ENCODE assay signal across 8 cellular contexts in genomic region chr17:4786111-4786491, GRCh38. TPM values are rescaled to one million over a fixed set of nuclear protein-coding genes. Genes with fewer than 3 reads are reported as not detected.
DNase-seq lines count a peak whose midpoint lies in the region; ATAC-seq and TF ChIP-seq lines count a peak whose summit lies in the region.

Gene VMO1, minus strand, starts transcription at chr17:4786364. Its CDS starts 12 bp downstream, at chr17:4786352.

- TF ChIP-seq POLR2A in vagina (IDR thresholded peaks at IDR 0.05) (no peak), testis (IDR thresholded peaks at IDR 0.05) (no peak)

- no peak for ATAC-seq in GM18511 (IDR thresholded peaks at IDR 0.05; ENCODE audit: unreplicated experiment)
- ATAC-seq in GM19328 (IDR thresholded peaks at IDR 0.05; ENCODE audit: unreplicated experiment) = no peak

- H3K4me1 ChIP-seq in mucosa of rectum (ENCODE audit: control insufficient read depth in 2 of 2, insufficient read depth in 2 of 2, low read length in 2 of 2) (peaks cover 16 to 27% of the 10 kb centered on the region in 2 donors), vagina (peaks cover 48% of the 10 kb centered on the region), testis (peaks cover 24% of the 10 kb centered on the region)

- no peak for TF ChIP-seq CTCF in brain microvascular endothelial cell (IDR thresholded peaks at IDR 0.05; ENCODE audit: low read depth, low read length, missing control alignments)
- no peak for TF ChIP-seq CTCF in vagina (IDR thresholded peaks at IDR 0.05)
- no peak for TF ChIP-seq CTCF in testis (IDR thresholded peaks at IDR 0.05)

- H3K9me3 ChIP-seq in mucosa of rectum (ENCODE audit: control insufficient read depth in 2 of 2, low read length in 2 of 2) (no peaks in the 10 kb centered on the region), vagina (no peaks in the 10 kb centered on the region), testis (no peaks in the 10 kb centered on the region)

- peaks cover 6% of the 10 kb centered on the region for H3K27me3 ChIP-seq in brain microvascular endothelial cell (replicated peaks)
- peaks cover 3 to 4% of the 10 kb centered on the region in 2 donors for H3K27me3 ChIP-seq in mucosa of rectum (ENCODE audit: control insufficient read depth in 2 of 2, insufficient read depth in 2 of 2, low read length in 2 of 2)
- H3K27me3 ChIP-seq in vagina = no peaks in the 10 kb centered on the region
- no peaks in the 10 kb centered on the region for H3K27me3 ChIP-seq in testis

- H3K4me3 ChIP-seq in brain microvascular endothelial cell (ENCODE audit: low read depth, low read length) = peak within 1 kb of the TSS; percentile 15
- peak within 1 kb of the TSS; percentile 2 to 8 for H3K4me3 ChIP-seq in mucosa of rectum (ENCODE audit: low read length in 2 of 2)
- H3K4me3 ChIP-seq in vagina = peak within 1 kb of the TSS; percentile 30 to 46
- no peak within 1 kb of the TSS for H3K4me3 ChIP-seq in testis

- H3K36me3 ChIP-seq in brain microvascular endothelial cell (replicated peaks) (no peaks in the 10 kb centered on the region), mucosa of rectum (ENCODE audit: control insufficient read depth in 2 of 2, insufficient read depth in 2 of 2, low read length in 2 of 2) (no peaks in the 10 kb centered on the region), vagina (no peaks in the 10 kb centered on the region), testis (ENCODE audit: low read depth, missing control alignments) (no peaks in the 10 kb centered on the region)

- in situ Hi-C loops in brain microvascular endothelial cell (cut with HindIII; ENCODE audit: low pct_ligation_motif_present, low sequenced_read_pairs) = no loop called here

- intact Hi-C loops in vagina (cut with DNase I) = loop anchor here (5.0 to 10.0 kb wide), 3 partner anchors 51 to 106 kb away; partner anchors contain the start of genes ARRB2, CXCL16, MED11 and ZMYND15
- intact Hi-C loops in testis (cut with DNase I; ENCODE audit: low total_unique reads) = no loop called here

- H3K27ac ChIP-seq in brain microvascular endothelial cell = no peak within 1 kb of the TSS
- peak within 1 kb of the TSS in 1 of 2 donors; percentile 16 for H3K27ac ChIP-seq in mucosa of rectum (ENCODE audit: low read depth in 2 of 2, low read length in 2 of 2)
- peak within 1 kb of the TSS; percentile 17 for H3K27ac ChIP-seq in vagina
- H3K27ac ChIP-seq in testis = no peak within 1 kb of the TSS

- peak within 1 kb of the TSS; percentile 0 to 6 for H3K9ac ChIP-seq in mucosa of rectum (ENCODE audit: low read depth in 1 of 2, low read length in 2 of 2)

- WGBS in testis, 2 donors = 1 to 8% methylated on average over 13 to 23 of the region's 23 CpGs

- peak; percentile 29 for DNase-seq in stimulated activated CD4-positive, alpha-beta T cell treated with anti-CD3 and anti-CD28 coated beads, Interleukin-15, amount 100 ng/mL, for 24 hours
- no peak for DNase-seq in stimulated activated CD4-positive, alpha-beta T cell treated with anti-CD3 and anti-CD28 coated beads, Interleukin-2, amount 100 ng/mL, for 24 hours
- peak; percentile 7 for DNase-seq in brain microvascular endothelial cell
- no peak for DNase-seq in vagina (ENCODE audit: extremely low spot score in 2 of 2)
- DNase-seq in testis = no peak

RNA-seq across cellular contexts. Expression of gene VMO1, which starts in this region (rescaled TPM):
- total RNA-seq in vagina (12.5 TPM), testis (1 to 10 TPM in 1 of 2 donors, under 1 TPM in 1; 0.62 to 1.3 TPM)
- 0.98 TPM for polyA plus RNA-seq in testis (ENCODE audit: insufficient read depth, low read depth, low replicate concordance)

Comparison
In these comparisons a context has a peak if more than half of its experiments do, and no peak if none do; other contexts are left out.
1. DNase-seq: peak in stimulated activated CD4-positive, alpha-beta T cell treated with anti-CD3 and anti-CD28 coated beads, Interleukin-15, amount 100 ng/mL, for 24 hours (single experiment) and brain microvascular endothelial cell (single experiment); none in stimulated activated CD4-positive, alpha-beta T cell treated with anti-CD3 and anti-CD28 coated beads, Interleukin-2, amount 100 ng/mL, for 24 hours (0 of 2), vagina (0 of 2) and testis (single experiment).
2. H3K4me3 ChIP-seq: peak in brain microvascular endothelial cell (single experiment), mucosa of rectum (2 of 2) and vagina (2 of 2); none in testis (0 of 2).